19 cellular contexts compared by ENCODE assay signal in the genomic region with DNA sequence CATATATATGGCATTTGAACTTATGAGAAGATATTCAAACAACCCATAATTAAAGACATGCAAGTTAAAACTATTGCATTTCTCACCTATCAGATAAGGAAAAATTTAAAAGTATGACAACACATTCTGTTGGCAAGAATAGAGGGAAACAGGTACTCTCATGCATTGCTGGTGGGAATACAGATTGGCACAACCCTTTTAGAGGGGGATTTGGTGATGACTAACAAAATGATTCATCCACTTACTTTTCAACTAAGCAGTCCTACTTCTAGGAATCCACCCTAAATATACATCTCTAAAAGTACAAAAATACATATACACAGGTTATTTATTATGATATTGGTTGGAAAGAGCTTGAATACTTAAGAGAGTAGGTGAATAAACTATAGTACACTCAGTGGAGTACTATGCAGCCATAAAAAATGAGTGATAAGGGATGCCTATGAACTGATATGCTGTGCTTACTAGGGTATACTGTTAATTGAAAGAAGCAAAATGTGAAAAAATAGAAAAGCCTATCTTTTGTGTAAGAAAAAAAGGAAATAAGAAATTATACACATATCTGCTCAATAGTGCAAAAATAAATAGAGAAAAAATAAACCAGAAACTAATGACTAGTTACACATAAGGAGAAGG. TPM values are rescaled to one million over a fixed set of nuclear protein-coding genes. Genes with fewer than 3 reads are reported as not detected.
DNase-seq lines count a peak whose midpoint lies in the region; ATAC-seq, FAIRE-seq and TF ChIP-seq lines count a peak whose summit lies in the region.
"Had no signal": no experiment of that assay in that cellular context is flagged by ENCODE, and none has a peak within 500 bp of the region (broad histone marks: within the 10 kb centered on the region; RNA-seq: fewer than 3 reads in every experiment).

No MANE protein-coding gene starts in this region.

- no peak overlapping the region for H2AFZ ChIP-seq in HepG2 (ENCODE audit: low read length)

- no peaks in the 10 kb centered on the region for H3K79me2 ChIP-seq in HepG2 (ENCODE audit: insufficient read depth, low read length)

- CTCF ChIA-PET in HepG2 (lab: Yijun Ruan, JAX; ENCODE audit: low intra/inter-chr PET ratio, low total read pairs): no interaction called here

- DNase-seq in HepG2 (ENCODE audit: low spot score) (no peak), right lobe of liver (no peak), fibroblast of mammary gland (ENCODE audit: low read depth) (peak; percentile 15), DMS79 treated with DMSO at 0.1 percent for 48 hours (lab: John Stamatoyannopoulos, UW) (no peak), cerebellum (ENCODE audit: low spot score) (no peak), urothelium cell line (ENCODE audit: low spot score) (no peak), T-helper 9 cell (no peak)
- DNase-seq: 8988T; CD8-positive, alpha-beta T cell; KBM-7; NCI-H1048; NCI-H1436 treated with DMSO at 0.1 percent for 48 hours; NCI-H2029 treated with DMSO at 0.1 percent for 48 hours; NCI-H2171 treated with DMSO at 0.1 percent for 48 hours; NCI-H82 had no signal

- H3K4me2 ChIP-seq in HepG2 (ENCODE audit: low read depth, low read length): no peak overlapping the region
- H3K4me2 ChIP-seq: BLaER1 had no signal

- H3K4me3 ChIP-seq in HepG2 (replicated peaks in 1 of 3; ENCODE audit: insufficient read depth in 1 of 3, low read depth in 2 of 3, low read length in 3 of 3) (no peak overlapping the region), right lobe of liver (no peak overlapping the region), fibroblast of mammary gland (ENCODE audit: control insufficient read depth, low read depth, low read length) (no peak overlapping the region)
- H3K4me3 ChIP-seq: BLaER1, HAP-1 had no signal

- no TSS peak for BruUV-seq in HepG2 (replicated peaks; lab: Mats Ljungman, UMichigan)

- ATAC-seq in HepG2 (no peak), right lobe of liver (no peak)
- ATAC-seq: CD8-positive, alpha-beta T cell; Right ventricle myocardium inferior had no signal

- H3K36me3 ChIP-seq in HepG2 (replicated peaks in 1 of 2; ENCODE audit: control insufficient read depth in 1 of 2, insufficient read depth in 2 of 2, low read length in 2 of 2) (no peaks in the 10 kb centered on the region), right lobe of liver (no peaks in the 10 kb centered on the region)
- H3K36me3 ChIP-seq: BLaER1, HAP-1 had no signal

- no peak for TF ChIP-seq RAD21 in HepG2 (CRISPR knock-in tag; IDR thresholded peaks at IDR 0.05)

- TF ChIP-seq POLR2A in HepG2 (IDR thresholded peaks at IDR 0.05; ENCODE audit: insufficient read depth in 1 of 2, low read depth in 2 of 2, low read length in 2 of 2) (no peak), right lobe of liver (IDR thresholded peaks at IDR 0.05) (no peak)

- TF ChIP-seq CTCF in HepG2 (CRISPR knock-in tag; IDR thresholded peaks at IDR 0.05) (no peak), right lobe of liver (IDR thresholded peaks at IDR 0.05) (no peak), VCaP (conservative IDR thresholded peaks at IDR 0.05) (no peak), fibroblast of mammary gland (conservative IDR thresholded peaks at IDR 0.05; ENCODE audit: control insufficient read depth, insufficient read depth, low read depth, low read length) (no peak)

- peaks cover 53% of the 10 kb centered on the region for H3K4me1 ChIP-seq in HepG2 (ENCODE audit: insufficient read depth, low read length)
- peaks cover 0 to 27% (median 3%) of the 10 kb centered on the region in 4 donors for H3K4me1 ChIP-seq in right lobe of liver
- H3K4me1 ChIP-seq: BLaER1 had no signal

- in situ Hi-C loops in HepG2 (cut with HindIII; ENCODE audit: extremely low pct_ligation_motif_present, low pct_unique_long_range_greater_than_20kb): no loop called here

- FAIRE-seq in HepG2 (lab: Jason Lieb, UNC): no peak
- no peak for FAIRE-seq in urothelium cell line (lab: Jason Lieb, UNC)

- intact Hi-C loops in HepG2 (cut with micrococcal nuclease; ENCODE audit: unreplicated experiment): no loop called here
- intact Hi-C loops in right lobe of liver (cut with DNase I): no loop called here

- POLR2A ChIA-PET in HepG2 (lab: Yijun Ruan, JAX): no interaction called here

- no peak overlapping the region for H3K9ac ChIP-seq in HepG2 (ENCODE audit: insufficient read depth, low read depth, low read length)
- H3K9ac ChIP-seq: BLaER1 had no signal

- H3K9me3 ChIP-seq in HepG2 (ENCODE audit: low read length) (no peaks in the 10 kb centered on the region), right lobe of liver (no peaks in the 10 kb centered on the region)
- H3K9me3 ChIP-seq: BLaER1, HAP-1 had no signal

- TF ChIP-seq EP300 in HepG2 (IDR thresholded peaks at IDR 0.05; ENCODE audit: low read depth in 2 of 2, low read length in 2 of 2) (no peak), HepG2 (CRISPR knock-in tag; IDR thresholded peaks at IDR 0.05; ENCODE audit: borderline replicate concordance) (no peak)

- H3K27me3 ChIP-seq in HepG2 (ENCODE audit: control insufficient read depth in 1 of 2, insufficient read depth in 2 of 2, low read length in 2 of 2): no peaks in the 10 kb centered on the region
- no peaks in the 10 kb centered on the region for H3K27me3 ChIP-seq in right lobe of liver
- H3K27me3 ChIP-seq: BLaER1 had no signal

- H3K27ac ChIP-seq in HepG2 (ENCODE audit: extremely low read length, insufficient read depth, low read length) (peak overlapping the region; percentile 77), right lobe of liver (no peak overlapping the region), VCaP (peak overlapping the region; percentile 49; the same call in 1 of the 2 replicates)
- H3K27ac ChIP-seq: BLaER1 had no signal

- no peaks in the 10 kb centered on the region for H4K20me1 ChIP-seq in HepG2 (ENCODE audit: insufficient read depth, low read length)
- H4K20me1 ChIP-seq: BLaER1 had no signal

RNA-seq across cellular contexts. Expression of gene ADAT2, which starts 42.2 kb away (rescaled TPM):
- total RNA-seq in HepG2 (2016; rRNA removed; fragmentation: Illumina TruSeq; extraction: Trizol): 15.0 and 18.3 TPM in 2 replicates
- 2.8 TPM in 2 replicates for total RNA-seq in HepG2 (2016; cell fraction: cytosol; rRNA removed; fragmentation: Illumina TruSeq; extraction: Trizol; ENCODE audit: low read depth)
- total RNA-seq in HepG2 (2016; cell fraction: insoluble cytoplasmic fraction; rRNA removed; fragmentation: Illumina TruSeq; extraction: Trizol): 13.6 and 18.6 TPM in 2 replicates
- total RNA-seq in HepG2 (2016; cell fraction: membrane; rRNA removed; fragmentation: Illumina TruSeq; extraction: Trizol): 6.8 and 7.5 TPM in 2 replicates
- total RNA-seq in HepG2 (2016; cell fraction: nucleus; rRNA removed; fragmentation: Illumina TruSeq; extraction: Trizol): 40.6 and 48.3 TPM in 2 replicates
- 8.6 and 10.5 TPM in 2 replicates for polyA plus RNA-seq in HepG2 (2011; rRNA removed)
- 2.9 and 3.7 TPM in 2 replicates for polyA plus RNA-seq in HepG2 (2011; cell fraction: cytosol; rRNA removed)
- polyA plus RNA-seq in HepG2 (2011; cell fraction: nucleus; rRNA removed): 17.9 and 26.3 TPM in 2 replicates
- 10.9 and 11.5 TPM in 2 replicates for polyA plus RNA-seq in HepG2 (2012)
- polyA plus RNA-seq in HepG2 (2016; cell fraction: cytosol; fragmentation: Illumina TruSeq; extraction: Trizol; ENCODE audit: low read depth): 1.3 and 1.5 TPM in 2 replicates
- 10.9 and 12.5 TPM in 2 replicates for polyA plus RNA-seq in HepG2 (2016; cell fraction: insoluble cytoplasmic fraction; fragmentation: Illumina TruSeq; extraction: Trizol; ENCODE audit: low read depth)
- 3.6 and 4.2 TPM in 2 replicates for polyA plus RNA-seq in HepG2 (2016; cell fraction: membrane; fragmentation: Illumina TruSeq; extraction: Trizol; ENCODE audit: low read depth)
- 102 and 108 TPM in 2 replicates for polyA plus RNA-seq in HepG2 (2016; cell fraction: nucleus; fragmentation: Illumina TruSeq; extraction: Trizol; ENCODE audit: insufficient read depth, low read depth)
- polyA minus RNA-seq in HepG2 (2011; rRNA and poly(A)+ RNA removed; ENCODE audit: low replicate concordance): 2.9 and 4.0 TPM in 2 replicates
- 2.2 and 3.1 TPM in 2 replicates for polyA minus RNA-seq in HepG2 (2011; cell fraction: cytosol; rRNA and poly(A)+ RNA removed)
- polyA minus RNA-seq in HepG2 (2011; cell fraction: nucleus; rRNA and poly(A)+ RNA removed): 37.0 and 37.2 TPM in 2 replicates
- total RNA-seq in right lobe of liver: 1 to 10 TPM; 3.6 to 5.2 (median 4.2) TPM
- total RNA-seq in cerebellum: 5.4 TPM

RNA-seq across cellular contexts. Expression of gene PEX3, which starts 42.3 kb away (rescaled TPM):
- total RNA-seq in HepG2 (2016; rRNA removed; fragmentation: Illumina TruSeq; extraction: Trizol) (40.8 and 50.5 TPM in 2 replicates), right lobe of liver (10 to 100 TPM; 16.0 to 23.6 (median 18.7) TPM), cerebellum (27.5 TPM)
- 5.8 and 6.4 TPM in 2 replicates for total RNA-seq in HepG2 (2016; cell fraction: cytosol; rRNA removed; fragmentation: Illumina TruSeq; extraction: Trizol; ENCODE audit: low read depth)
- total RNA-seq in HepG2 (2016; cell fraction: insoluble cytoplasmic fraction; rRNA removed; fragmentation: Illumina TruSeq; extraction: Trizol): 42.6 and 48.9 TPM in 2 replicates
- total RNA-seq in HepG2 (2016; cell fraction: membrane; rRNA removed; fragmentation: Illumina TruSeq; extraction: Trizol): 7.4 and 8.1 TPM in 2 replicates
- total RNA-seq in HepG2 (2016; cell fraction: nucleus; rRNA removed; fragmentation: Illumina TruSeq; extraction: Trizol): 38.5 and 40.8 TPM in 2 replicates
- polyA plus RNA-seq in HepG2 (2011; rRNA removed): 23.8 and 30.9 TPM in 2 replicates
- 11.9 and 12.0 TPM in 2 replicates for polyA plus RNA-seq in HepG2 (2011; cell fraction: cytosol; rRNA removed)
- 11.0 and 11.6 TPM in 2 replicates for polyA plus RNA-seq in HepG2 (2011; cell fraction: nucleus; rRNA removed)
- polyA plus RNA-seq in HepG2 (2012): 15.2 and 23.5 TPM in 2 replicates
- 2.8 and 3.7 TPM in 2 replicates for polyA plus RNA-seq in HepG2 (2016; cell fraction: cytosol; fragmentation: Illumina TruSeq; extraction: Trizol; ENCODE audit: low read depth)
- 50.8 and 51.6 TPM in 2 replicates for polyA plus RNA-seq in HepG2 (2016; cell fraction: insoluble cytoplasmic fraction; fragmentation: Illumina TruSeq; extraction: Trizol; ENCODE audit: low read depth)
- polyA plus RNA-seq in HepG2 (2016; cell fraction: membrane; fragmentation: Illumina TruSeq; extraction: Trizol; ENCODE audit: low read depth): 6.0 TPM in 2 replicates
- polyA plus RNA-seq in HepG2 (2016; cell fraction: nucleus; fragmentation: Illumina TruSeq; extraction: Trizol; ENCODE audit: insufficient read depth, low read depth): 46.8 and 53.0 TPM in 2 replicates
- polyA minus RNA-seq in HepG2 (2011; rRNA and poly(A)+ RNA removed; ENCODE audit: low replicate concordance): 20.4 and 21.0 TPM in 2 replicates
- polyA minus RNA-seq in HepG2 (2011; cell fraction: cytosol; rRNA and poly(A)+ RNA removed): 17.1 and 20.5 TPM in 2 replicates
- polyA minus RNA-seq in HepG2 (2011; cell fraction: nucleus; rRNA and poly(A)+ RNA removed): 55.8 and 64.9 TPM in 2 replicates

Comparison
In these comparisons a context has a peak if more than half of its experiments do, and no peak if none do; other contexts are left out.
1. H3K27ac ChIP-seq: peak in HepG2 (single experiment) and VCaP (single experiment); none in right lobe of liver (0 of 3).